Comparison of ENCODE assay signal across 31 cellular contexts in the genomic region with DNA sequence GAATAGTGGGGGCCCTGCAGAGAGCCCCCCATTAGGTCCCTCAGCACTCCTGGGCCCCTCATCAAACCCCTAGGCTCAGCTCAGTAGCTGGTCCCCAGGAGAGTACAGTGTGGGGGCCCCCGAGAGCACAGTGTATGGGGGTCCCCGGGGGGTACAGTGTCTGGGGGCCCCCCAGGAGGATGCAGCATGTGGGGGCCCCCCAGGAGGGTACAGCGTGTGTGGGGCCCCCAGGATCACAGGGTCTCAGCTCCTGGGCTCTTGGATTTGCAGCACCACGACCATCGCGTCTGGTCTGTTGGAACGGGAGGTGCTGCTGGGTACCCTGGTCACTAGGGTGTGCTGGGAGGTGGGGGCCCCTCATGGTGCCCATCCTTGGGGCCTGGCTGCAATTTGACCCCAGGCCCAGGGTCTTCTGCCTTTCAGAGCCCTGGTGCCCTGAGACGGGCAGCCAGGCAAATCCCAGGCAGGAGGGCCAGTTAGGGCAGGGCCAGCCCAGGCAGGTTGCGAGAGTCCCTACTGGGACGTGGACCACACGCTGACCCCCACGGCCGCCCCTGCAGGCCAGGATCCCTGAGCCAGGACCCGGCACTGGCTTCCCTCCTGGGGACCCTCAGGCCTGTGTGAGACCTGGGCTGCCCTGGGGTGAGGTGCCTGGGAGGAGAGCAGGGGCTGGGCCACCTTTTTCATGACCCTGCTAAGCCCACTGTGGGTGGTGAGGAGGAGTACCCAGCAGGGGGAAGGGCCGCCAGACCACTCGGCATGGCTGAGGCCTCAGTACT.
"Had no signal": no experiment of that assay in that cellular context is flagged by ENCODE, and none has a peak within 500 bp of the region (broad histone marks: within the 10 kb centered on the region; RNA-seq: fewer than 3 reads in every experiment).

No MANE protein-coding gene starts in this region.

- H3K27ac Mint-ChIP-seq: endodermal cell; memory B cell; mesothelial cell of epicardium; naive B cell; natural killer cell treated with Interleukin-12 subunit alpha and Interleukin-12 subunit beta and Interleukin-15 and Interleukin-18, amount 100 ng/mL, for 72 hours; progenitor cell of endocrine pancreas had no signal

- H3K27me3 ChIP-seq: gastrocnemius medialis, heart left ventricle, hepatocyte, tibial nerve, upper lobe of right lung, uterus had no signal

- H3K9ac ChIP-seq: parathyroid adenoma had no signal

- H3K4me3 Mint-ChIP-seq: endodermal cell; memory B cell; mesothelial cell of epicardium; naive B cell; natural killer cell treated with Interleukin-12 subunit alpha and Interleukin-12 subunit beta and Interleukin-15 and Interleukin-18, amount 100 ng/mL, for 72 hours; neural crest cell had no signal

- H3K36me3 ChIP-seq: uterus had no signal

- H3K9me3 ChIP-seq: gastrocnemius medialis, heart left ventricle, mucosa of descending colon, thoracic aorta, tibial nerve, upper lobe of right lung, uterus had no signal

- DNase-seq: effector CD8-positive, alpha-beta T cell; endodermal cell; foreskin fibroblast; gastrocnemius medialis; heart left ventricle; kidney; mucosa of descending colon; naive B cell; stimulated activated CD4-positive, alpha-beta T cell treated with anti-CD3 and anti-CD28 coated beads, Interleukin-12 subunit alpha, Interleukin-12 subunit beta, amount 100 ng/mL, for 4 hours; stimulated activated CD4-positive, alpha-beta T cell treated with anti-CD3 and anti-CD28 coated beads, Interleukin-1b, Interleukin-23, amount 100 ng/mL, for 48 hours; stimulated activated CD4-positive, alpha-beta T cell treated with anti-CD3 and anti-CD28 coated beads, Interleukin-4, amount 100 ng/mL, for 1 hour; stimulated activated CD8-positive, alpha-beta memory T cell treated with anti-CD3 and anti-CD28 coated beads, Interleukin-4, amount 100 ng/mL, for 48 hours; stimulated activated naive CD4-positive, alpha-beta T cell treated with Interleukin-2 at 50 U/mL for 16 hours; upper lobe of right lung; uterus had no signal

- H3K4me1 ChIP-seq: parathyroid adenoma, upper lobe of right lung had no signal

- H3K27me3 Mint-ChIP-seq: memory B cell; naive B cell; natural killer cell treated with Interleukin-12 subunit alpha and Interleukin-12 subunit beta and Interleukin-15 and Interleukin-18, amount 100 ng/mL, for 72 hours; progenitor cell of endocrine pancreas had no signal

- H3K4me3 ChIP-seq: coronary artery, gastrocnemius medialis, heart left ventricle, hepatocyte, lung, mucosa of descending colon, smooth muscle cell, thoracic aorta, tibial nerve, upper lobe of right lung, uterus had no signal

- ATAC-seq: esophagus mucosa; gastrocnemius medialis; heart left ventricle; left lobe of liver; mucosa of descending colon; natural killer cell treated with Interleukin-12 subunit alpha and Interleukin-12 subunit beta and Interleukin-15 and Interleukin-18, amount 100 ng/mL, for 72 hours; sciatic nerve; upper lobe of right lung had no signal

- H3K4me1 Mint-ChIP-seq: endodermal cell, memory B cell, mesothelial cell of epicardium, naive B cell, neural crest cell had no signal

- H3K27ac ChIP-seq: coronary artery, epithelial cell of prostate, heart left ventricle, hepatocyte, parathyroid adenoma, thoracic aorta, upper lobe of right lung had no signal

- FAIRE-seq: kidney had no signal

- H2AFZ ChIP-seq: hepatocyte, parathyroid adenoma had no signal

- H3K9me3 Mint-ChIP-seq: endodermal cell; memory B cell; mesothelial cell of epicardium; naive B cell; natural killer cell treated with Interleukin-12 subunit alpha and Interleukin-12 subunit beta and Interleukin-15 and Interleukin-18, amount 100 ng/mL, for 72 hours; neural crest cell had no signal

- H3K4me2 ChIP-seq: hepatocyte, smooth muscle cell had no signal
